13 cellular contexts compared by ENCODE assay signal in genomic region chr18:13260927-13261471, GRCh38. TPM values are rescaled to one million over a fixed set of nuclear protein-coding genes. Genes with fewer than 3 reads are reported as not detected.
A peak's percentile ranks its signal among the peaks of the same experiment; 100 is the strongest.
DNase-seq lines count a peak whose midpoint lies in the region; ATAC-seq, FAIRE-seq and TF ChIP-seq lines count a peak whose summit lies in the region.
"Had no signal": no experiment of that assay in that cellular context is flagged by ENCODE, and none has a peak within 500 bp of the region (broad histone marks: within the 10 kb centered on the region; RNA-seq: fewer than 3 reads in every experiment).

No MANE protein-coding gene starts in this region.

- H3K36me3 ChIP-seq in right lobe of liver (no peaks in the 10 kb centered on the region), HepG2 (replicated peaks in 1 of 2; ENCODE audit: control insufficient read depth in 1 of 2, insufficient read depth in 2 of 2, low read length in 2 of 2) (no peaks in the 10 kb centered on the region), gastroesophageal sphincter (no peaks in the 10 kb centered on the region), sigmoid colon (no peaks in the 10 kb centered on the region)
- H3K36me3 ChIP-seq: heart right ventricle had no signal

- DNase-seq in right lobe of liver (no peak), HepG2 (ENCODE audit: low spot score) (no peak), sigmoid colon (no peak), KG1 (lab: John Stamatoyannopoulos, UW) (no peak), DMS 273 treated with DMSO at 0.1 percent for 48 hours (lab: John Stamatoyannopoulos, UW) (no peak), frontal cortex (ENCODE audit: low spot score in 2 of 2) (no peak)
- DNase-seq: heart right ventricle, NCI-H2081 treated with DMSO at 0.1 percent for 48 hours had no signal

- ATAC-seq in right lobe of liver = no peak
- ATAC-seq in HepG2 = no peak
- peak; percentile 22 for ATAC-seq in gastroesophageal sphincter
- no peak for ATAC-seq in GM21360 (IDR thresholded peaks at IDR 0.05; ENCODE audit: unreplicated experiment)
- ATAC-seq: activated naive CD4-positive, alpha-beta T cell treated with anti-CD3 and anti-CD28 coated beads, Interleukin-2, amount 50 U/mL, for 72 hours had no signal

- TF ChIP-seq EP300 in HepG2 (IDR thresholded peaks at IDR 0.05; ENCODE audit: low read depth in 2 of 2, low read length in 2 of 2) (no peak), HepG2 (CRISPR knock-in tag; IDR thresholded peaks at IDR 0.05; ENCODE audit: borderline replicate concordance) (no peak), gastroesophageal sphincter (IDR thresholded peaks at IDR 0.05) (no peak), sigmoid colon (IDR thresholded peaks at IDR 0.05) (no peak)

- no peaks in the 10 kb centered on the region for H3K79me2 ChIP-seq in HepG2 (ENCODE audit: insufficient read depth, low read length)

- WGBS in right lobe of liver (ENCODE audit: insufficient coverage, low coverage, low lambda C conversion rate, missing lambda C conversion rate) = 66% methylated on average over 7 of the region's 7 CpGs
- 85% methylated on average over 7 of the region's 7 CpGs for WGBS in HepG2 (ENCODE audit: low lambda C conversion rate)
- 27 to 31% methylated on average over 2 to 5 of the region's 7 CpGs for WGBS in gastroesophageal sphincter (ENCODE audit: low coverage in 1 of 2), 2 donors
- WGBS in sigmoid colon, 2 donors = 85 to 92% methylated on average over 7 of the region's 7 CpGs

- in situ Hi-C loops in HepG2 (cut with HindIII; ENCODE audit: extremely low pct_ligation_motif_present, low pct_unique_long_range_greater_than_20kb) = no loop called here

- H3K9me3 ChIP-seq in right lobe of liver (no peaks in the 10 kb centered on the region), HepG2 (ENCODE audit: low read length) (no peaks in the 10 kb centered on the region), gastroesophageal sphincter (no peaks in the 10 kb centered on the region), sigmoid colon (no peaks in the 10 kb centered on the region)
- H3K9me3 ChIP-seq: heart right ventricle had no signal

- no peak for TF ChIP-seq POLR2A in right lobe of liver (IDR thresholded peaks at IDR 0.05)
- no peak for TF ChIP-seq POLR2A in HepG2 (IDR thresholded peaks at IDR 0.05; ENCODE audit: insufficient read depth in 1 of 2, low read depth in 2 of 2, low read length in 2 of 2)
- TF ChIP-seq POLR2A in gastroesophageal sphincter (IDR thresholded peaks at IDR 0.05) = no peak
- no peak for TF ChIP-seq POLR2A in sigmoid colon (IDR thresholded peaks at IDR 0.05)

- TF ChIP-seq CTCF in right lobe of liver (IDR thresholded peaks at IDR 0.05) (no peak), HepG2 (CRISPR knock-in tag; IDR thresholded peaks at IDR 0.05) (no peak), gastroesophageal sphincter (IDR thresholded peaks at IDR 0.05) (no peak), sigmoid colon (IDR thresholded peaks at IDR 0.05) (no peak)

- H3K27ac ChIP-seq in right lobe of liver (peak overlapping the region in 2 of 3 donors; percentile 8 to 21), HepG2 (ENCODE audit: extremely low read length, insufficient read depth, low read length) (no peak overlapping the region), gastroesophageal sphincter (peak overlapping the region; percentile 81 to 89 (median 86)), sigmoid colon (peak overlapping the region; percentile 69 to 79 (median 75))
- H3K27ac ChIP-seq: epithelial cell of prostate had no signal

- intact Hi-C loops in right lobe of liver (cut with DNase I) (no loop called here), HepG2 (cut with micrococcal nuclease; ENCODE audit: unreplicated experiment) (no loop called here), sigmoid colon (cut with DNase I) (loop anchor here (5.0 kb wide), 1 partner anchor 121 kb away; no protein-coding TSS in a partner anchor)

- no peaks in the 10 kb centered on the region for H4K20me1 ChIP-seq in HepG2 (ENCODE audit: insufficient read depth, low read length)

- H3K4me3 ChIP-seq in right lobe of liver = no peak overlapping the region
- H3K4me3 ChIP-seq in HepG2 (replicated peaks in 1 of 3; ENCODE audit: insufficient read depth in 1 of 3, low read depth in 2 of 3, low read length in 3 of 3) = no peak overlapping the region
- H3K4me3 ChIP-seq in gastroesophageal sphincter = peak overlapping the region in 1 of 2 donors; percentile 11
- H3K4me3 ChIP-seq in sigmoid colon = no peak overlapping the region
- H3K4me3 ChIP-seq: heart right ventricle had no signal

- POLR2A ChIA-PET in HepG2 (lab: Yijun Ruan, JAX) = no interaction called here

- H3K9ac ChIP-seq in HepG2 (ENCODE audit: insufficient read depth, low read depth, low read length) = no peak overlapping the region

- H3K27me3 ChIP-seq in right lobe of liver (no peaks in the 10 kb centered on the region), HepG2 (ENCODE audit: control insufficient read depth in 1 of 2, insufficient read depth in 2 of 2, low read length in 2 of 2) (no peaks in the 10 kb centered on the region), gastroesophageal sphincter (no peaks in the 10 kb centered on the region), sigmoid colon (no peaks in the 10 kb centered on the region)
- H3K27me3 ChIP-seq: heart right ventricle had no signal

- CTCF ChIA-PET in HepG2 (lab: Yijun Ruan, JAX; ENCODE audit: low intra/inter-chr PET ratio, low total read pairs) = no interaction called here

- H3K4me1 ChIP-seq in right lobe of liver (peaks cover 0 to 9% (median 2%) of the 10 kb centered on the region in 4 donors), HepG2 (ENCODE audit: insufficient read depth, low read length) (peaks cover 3% of the 10 kb centered on the region; the same call in 1 of the 2 replicates), gastroesophageal sphincter (peaks cover 14 to 77% (median 53%) of the 10 kb centered on the region in 3 donors), sigmoid colon (peaks cover 0 to 76% (median 71%) of the 10 kb centered on the region in 4 donors)

- H3K4me2 ChIP-seq in HepG2 (ENCODE audit: low read depth, low read length) = no peak overlapping the region

- H2AFZ ChIP-seq in HepG2 (ENCODE audit: low read length) = no peak overlapping the region

- no TSS peak for BruUV-seq in HepG2 (replicated peaks; lab: Mats Ljungman, UMichigan)

- FAIRE-seq in HepG2 (lab: Jason Lieb, UNC) (no peak), frontal cortex (lab: Jason Lieb, UNC) (no peak)
- FAIRE-seq: H1 had no signal

- no peak for TF ChIP-seq RAD21 in HepG2 (CRISPR knock-in tag; IDR thresholded peaks at IDR 0.05)

TF ChIP-seq in HepG2, 621 proteins besides CTCF, POLR2A, EP300 and RAD21 (continues in another document):
- TF ChIP-seq MLXIP (CRISPR knock-in tag; IDR thresholded peaks at IDR 0.05; ENCODE audit: borderline replicate concordance) = no peak

RNA-seq across cellular contexts. Expression of gene LDLRAD4, which starts 42.4 kb away (rescaled TPM):
- 10 to 100 TPM; 10.6 to 66.4 (median 18.7) TPM for total RNA-seq in right lobe of liver
- total RNA-seq in HepG2 (2016; rRNA removed; fragmentation: Illumina TruSeq; extraction: Trizol) = 10.4 and 13.6 TPM in 2 replicates
- 6.1 and 8.9 TPM in 2 replicates for total RNA-seq in HepG2 (2016; cell fraction: cytosol; rRNA removed; fragmentation: Illumina TruSeq; extraction: Trizol; ENCODE audit: low read depth)
- total RNA-seq in HepG2 (2016; cell fraction: insoluble cytoplasmic fraction; rRNA removed; fragmentation: Illumina TruSeq; extraction: Trizol) = 12.4 and 15.9 TPM in 2 replicates
- total RNA-seq in HepG2 (2016; cell fraction: membrane; rRNA removed; fragmentation: Illumina TruSeq; extraction: Trizol) = 11.2 and 12.8 TPM in 2 replicates
- total RNA-seq in HepG2 (2016; cell fraction: nucleus; rRNA removed; fragmentation: Illumina TruSeq; extraction: Trizol) = 18.3 and 32.5 TPM in 2 replicates
- polyA plus RNA-seq in HepG2 (2011; rRNA removed) = 11.8 and 20.9 TPM in 2 replicates
- polyA plus RNA-seq in HepG2 (2011; cell fraction: cytosol; rRNA removed) = 7.9 and 14.0 TPM in 2 replicates
- 35.4 and 60.5 TPM in 2 replicates for polyA plus RNA-seq in HepG2 (2011; cell fraction: nucleus; rRNA removed)
- 7.9 and 15.6 TPM in 2 replicates for polyA plus RNA-seq in HepG2 (2012)
- polyA plus RNA-seq in HepG2 (2016; cell fraction: cytosol; fragmentation: Illumina TruSeq; extraction: Trizol; ENCODE audit: low read depth) = 9.0 and 9.7 TPM in 2 replicates
- 12.7 and 13.9 TPM in 2 replicates for polyA plus RNA-seq in HepG2 (2016; cell fraction: insoluble cytoplasmic fraction; fragmentation: Illumina TruSeq; extraction: Trizol; ENCODE audit: low read depth)
- 12.9 and 14.9 TPM in 2 replicates for polyA plus RNA-seq in HepG2 (2016; cell fraction: membrane; fragmentation: Illumina TruSeq; extraction: Trizol; ENCODE audit: low read depth)
- 20.5 and 30.2 TPM in 2 replicates for polyA plus RNA-seq in HepG2 (2016; cell fraction: nucleus; fragmentation: Illumina TruSeq; extraction: Trizol; ENCODE audit: insufficient read depth, low read depth)
- 0.19 and 17.1 TPM in 2 replicates for polyA minus RNA-seq in HepG2 (2011; rRNA and poly(A)+ RNA removed; ENCODE audit: low replicate concordance)
- 5.8 and 10.2 TPM in 2 replicates for polyA minus RNA-seq in HepG2 (2011; cell fraction: cytosol; rRNA and poly(A)+ RNA removed)
- polyA minus RNA-seq in HepG2 (2011; cell fraction: nucleus; rRNA and poly(A)+ RNA removed) = 34.9 and 52.0 TPM in 2 replicates
- total RNA-seq in gastroesophageal sphincter = 10 to 100 TPM; 28.1 to 85.9 (median 55.2) TPM
- 10 to 100 TPM; 17.2 to 28.2 (median 18.2) TPM for total RNA-seq in sigmoid colon
- 10 to 100 TPM in 1 of 3 donors, 1 to 10 TPM in 2; 1.2 to 12.2 (median 2.5) TPM for polyA plus RNA-seq in sigmoid colon
- 60.7 TPM for total RNA-seq in frontal cortex
